ENCODE assay signal across 1 cellular context in genomic region chr17:68231131-68231530, GRCh38. TPM values are rescaled to one million over a fixed set of nuclear protein-coding genes. Genes with fewer than 3 reads are reported as not detected.
"Had no signal": no experiment of that assay in that cellular context is flagged by ENCODE, and none has a peak within 500 bp of the region (broad histone marks: within the 10 kb centered on the region; RNA-seq: fewer than 3 reads in every experiment).

No MANE protein-coding gene starts in this region.

RNA-seq across cellular contexts. Expression of gene SLC16A6, which starts 59.8 kb away (rescaled TPM):
- polyA plus RNA-seq: mammary epithelial cell had no signal
